Comparison of ENCODE assay signal across 21 cellular contexts in genomic region chr7:143504215-143504936, GRCh38. TPM values are rescaled to one million over a fixed set of nuclear protein-coding genes. Genes with fewer than 3 reads are reported as not detected.
A peak's percentile ranks its signal among the peaks of the same experiment; 100 is the strongest.
DNase-seq lines count a peak whose midpoint lies in the region; FAIRE-seq and TF ChIP-seq lines count a peak whose summit lies in the region.
"Had no signal": no experiment of that assay in that cellular context is flagged by ENCODE, and none has a peak within 500 bp of the region (broad histone marks: within the 10 kb centered on the region; RNA-seq: fewer than 3 reads in every experiment).

No MANE protein-coding gene starts in this region.

- no peak for FAIRE-seq in urothelium cell line (lab: Jason Lieb, UNC)
- FAIRE-seq: G401.6, GM12891, GM19239 had no signal

- peaks cover 6% of the 10 kb centered on the region for H3K27me3 Mint-ChIP-seq in neural progenitor cell (ENCODE audit: insufficient read depth, low read depth)

- H3K4me2 ChIP-seq in osteoblast (ENCODE audit: insufficient read depth, low read length): no peak overlapping the region
- H3K4me2 ChIP-seq in neural progenitor cell: no peak overlapping the region

- no peak overlapping the region for H3K4me3 ChIP-seq in osteoblast (ENCODE audit: insufficient read depth, low read length)
- H3K4me3 ChIP-seq in neural progenitor cell: no peak overlapping the region

- H3K27ac Mint-ChIP-seq in neural progenitor cell: no peak overlapping the region

- H3K27me3 ChIP-seq in osteoblast (ENCODE audit: insufficient read depth, low read length) (no peaks in the 10 kb centered on the region), neural progenitor cell (no peaks in the 10 kb centered on the region)

- H4K20me1 ChIP-seq in osteoblast (ENCODE audit: insufficient read depth, low read length) (no peaks in the 10 kb centered on the region), neural progenitor cell (ENCODE audit: low read depth) (no peaks in the 10 kb centered on the region)

- H3K79me2 ChIP-seq in osteoblast (ENCODE audit: insufficient read depth, low read length): no peaks in the 10 kb centered on the region
- no peaks in the 10 kb centered on the region for H3K79me2 ChIP-seq in neural progenitor cell (ENCODE audit: low read depth)

- H3K36me3 Mint-ChIP-seq in neural progenitor cell: no peaks in the 10 kb centered on the region

- peaks cover 22% of the 10 kb centered on the region for H3K4me1 Mint-ChIP-seq in neural progenitor cell

- H3K4me3 Mint-ChIP-seq in neural progenitor cell: no peak overlapping the region
- H3K4me3 Mint-ChIP-seq: CD4-positive, CD25-positive, alpha-beta regulatory T cell had no signal

- H3K9me3 ChIP-seq in osteoblast (ENCODE audit: low read depth, low read length): no peaks in the 10 kb centered on the region
- H3K9me3 ChIP-seq in neural progenitor cell (ENCODE audit: low read depth): no peaks in the 10 kb centered on the region

- H3F3A ChIP-seq in neural progenitor cell (ENCODE audit: low read depth): no peaks in the 10 kb centered on the region

- no peaks in the 10 kb centered on the region for H3K4me1 ChIP-seq in osteoblast (ENCODE audit: insufficient read depth, low read length)
- no peaks in the 10 kb centered on the region for H3K4me1 ChIP-seq in neural progenitor cell

- no peak overlapping the region for H3K9ac ChIP-seq in neural progenitor cell

- peaks cover 4% of the 10 kb centered on the region for H3K9me3 Mint-ChIP-seq in neural progenitor cell

- DNase-seq in LHCN-M2 (ENCODE audit: low read depth) (peak; percentile 75), UCSD-AML1 (lab: John Stamatoyannopoulos, UW; ENCODE audit: unreplicated experiment) (peak; percentile 18), dermis blood vessel endothelial cell (peak; percentile 34), osteoblast (ENCODE audit: insufficient read length, low spot score, missing footprints) (no peak), urothelium cell line (ENCODE audit: low spot score) (no peak), AML-193 (lab: John Stamatoyannopoulos, UW) (no peak), neural progenitor cell (ENCODE audit: low spot score) (no peak)
- DNase-seq in activated effector memory CD4-positive, alpha-beta T cell treated with Interleukin-2 at 50 U/mL for 16 hours: no peak
- DNase-seq: Calu3; CD4-positive, CD25-positive, alpha-beta regulatory T cell; DMS79; KBM-7; NCI-H1048; NCI-H146; NCI-H2081 treated with DMSO at 0.1 percent for 48 hours; NCI-H2227 treated with DMSO at 0.1 percent for 48 hours had no signal

- TF ChIP-seq CTCF in osteoblast (IDR thresholded peaks at IDR 0.05; ENCODE audit: extremely low read depth, low read depth, low read length) (no peak), neural progenitor cell (IDR thresholded peaks at IDR 0.05) (no peak)

- no peak overlapping the region for H3K27ac ChIP-seq in osteoblast (ENCODE audit: low read depth, low read length)
- H3K27ac ChIP-seq in neural progenitor cell: no peak overlapping the region
- H3K27ac ChIP-seq: HL-60 had no signal

- no peaks in the 10 kb centered on the region for H3K36me3 ChIP-seq in osteoblast (ENCODE audit: insufficient read depth, low read length)
- no peaks in the 10 kb centered on the region for H3K36me3 ChIP-seq in neural progenitor cell

- H2AFZ ChIP-seq in osteoblast (ENCODE audit: low read length) (peak overlapping the region; percentile 52), neural progenitor cell (replicated peaks) (no peak overlapping the region)

RNA-seq across cellular contexts. Expression of gene TAS2R41, which starts 26.7 kb away (rescaled TPM):
- total RNA-seq in LHCN-M2 (2014; rRNA removed) (not detected in 2 replicates), dermis blood vessel endothelial cell (not detected in 2 replicates), osteoblast (not detected in 2 replicates), neural progenitor cell (ENCODE audit: low replicate concordance) (not detected in 2 replicates)
- polyA plus RNA-seq in LHCN-M2 (2012): not detected
- total RNA-seq: Calu3, M059J had no signal
- polyA plus RNA-seq: CD4-positive, CD25-positive, alpha-beta regulatory T cell had no signal

Comparison
In these comparisons a context has a peak if more than half of its experiments do, and no peak if none do; other contexts are left out.
1. DNase-seq: peak in LHCN-M2 (single experiment), UCSD-AML1 (single experiment) and dermis blood vessel endothelial cell (single experiment); none in osteoblast (single experiment), urothelium cell line (single experiment), AML-193 (0 of 2), neural progenitor cell (single experiment) and activated effector memory CD4-positive, alpha-beta T cell treated with Interleukin-2 at 50 U/mL for 16 hours (single experiment).